ENCODE assay signal across 24 cellular contexts in the genomic region with DNA sequence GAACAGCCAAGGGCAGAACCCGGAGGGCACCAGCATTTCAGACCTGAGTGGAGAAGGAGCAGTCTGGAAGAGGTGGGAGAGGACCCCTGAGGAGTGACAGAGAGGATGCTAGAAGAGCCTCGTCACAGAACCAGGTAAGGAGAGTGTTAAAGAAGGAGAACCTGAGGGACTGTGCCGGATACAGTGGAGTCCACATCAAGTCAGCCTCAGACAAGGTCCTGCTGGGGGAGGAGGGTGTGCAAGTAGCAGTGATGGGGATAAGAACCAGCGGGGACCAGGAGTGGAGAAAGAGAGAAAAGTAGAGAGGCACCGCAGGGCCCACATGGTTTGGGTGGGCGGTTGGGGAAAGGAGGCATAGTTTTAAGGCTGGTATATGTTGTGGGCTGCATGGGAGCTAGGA.
DNase-seq lines count a peak whose midpoint lies in the region; ATAC-seq, FAIRE-seq and TF ChIP-seq lines count a peak whose summit lies in the region.
"Had no signal": no experiment of that assay in that cellular context is flagged by ENCODE, and none has a peak within 500 bp of the region (broad histone marks: within the 10 kb centered on the region; RNA-seq: fewer than 3 reads in every experiment).

No MANE protein-coding gene starts in this region.

- 97% methylated on average over 6 of the region's 6 CpGs for WGBS in mesenchymal stem cell

- peak overlapping the region; percentile 41 for H4K91ac ChIP-seq in mesenchymal stem cell (ENCODE audit: low read length)

- no peaks in the 10 kb centered on the region for H3K36me3 Mint-ChIP-seq in activated naive CD8-positive, alpha-beta T cell treated with anti-CD3 and anti-CD28 coated beads for 36 hours
- H3K36me3 Mint-ChIP-seq in activated naive CD8-positive, alpha-beta T cell treated with anti-CD3 and anti-CD28 coated beads, Interleukin-2, amount 50 U/mL, for 24 hours (ENCODE audit: low read depth): no peaks in the 10 kb centered on the region
- H3K36me3 Mint-ChIP-seq in osteocyte (ENCODE audit: unreplicated experiment): no peaks in the 10 kb centered on the region
- H3K36me3 Mint-ChIP-seq: CD4-positive, CD25-positive, alpha-beta regulatory T cell; CD8-positive, alpha-beta T cell had no signal

- DNase-seq in activated naive CD8-positive, alpha-beta T cell treated with anti-CD3 and anti-CD28 coated beads for 36 hours: no peak
- no peak for DNase-seq in activated naive CD8-positive, alpha-beta T cell treated with anti-CD3 and anti-CD28 coated beads, Interleukin-2, amount 50 U/mL, for 24 hours
- DNase-seq in mesenchymal stem cell (no peak), osteocyte (ENCODE audit: extremely low spot score, unreplicated experiment) (peak; percentile 64), ureter (ENCODE audit: low spot score) (peak; percentile 22), GM19239 (ENCODE audit: insufficient read length, low spot score) (no peak), PC-9 (no peak)
- DNase-seq: Caco-2; CD4-positive, CD25-positive, alpha-beta regulatory T cell; CD8-positive, alpha-beta T cell; DMS153; DMS79; EL; GDM1; GOT3 had no signal

- H3F3A ChIP-seq in PC-9 (ENCODE audit: insufficient read depth, low read depth): no peaks in the 10 kb centered on the region

- FAIRE-seq in GM19239 (lab: Jason Lieb, UNC): no peak
- FAIRE-seq: A204.1, GM12878, H54 had no signal

- no peak overlapping the region for H2AK5ac ChIP-seq in mesenchymal stem cell (ENCODE audit: low read length, severe bottlenecking)

- no peak overlapping the region for H2BK5ac ChIP-seq in mesenchymal stem cell (ENCODE audit: low read depth, low read length, poor library complexity, severe bottlenecking)

- no peak overlapping the region for H3K9ac ChIP-seq in mesenchymal stem cell (ENCODE audit: low read length)
- H3K9ac ChIP-seq: BLaER1 had no signal

- no peak overlapping the region for H3K14ac ChIP-seq in mesenchymal stem cell (ENCODE audit: low read length in 2 of 2)

- no peak overlapping the region for H2BK15ac ChIP-seq in mesenchymal stem cell (ENCODE audit: low read depth, poor library complexity, severe bottlenecking)

- BruUV-seq in PC-9 (replicated peaks; lab: Mats Ljungman, UMichigan): no TSS peak

- H3K27ac ChIP-seq in mesenchymal stem cell (ENCODE audit: low read length, poor library complexity, severe bottlenecking) (no peak overlapping the region), PC-9 (no peak overlapping the region)
- H3K27ac ChIP-seq: 22Rv1, BLaER1, C4-2B had no signal

- H3K9me3 ChIP-seq in mesenchymal stem cell (ENCODE audit: control insufficient read depth, low read length) (no peaks in the 10 kb centered on the region), PC-9 (ENCODE audit: insufficient read depth, low read depth) (no peaks in the 10 kb centered on the region)
- H3K9me3 ChIP-seq: Caco-2, HAP-1 had no signal

- H4K8ac ChIP-seq in mesenchymal stem cell (ENCODE audit: low read length): peak overlapping the region; percentile 46

- POLR2A ChIA-PET in PC-9 (lab: Charles Lee; ENCODE audit: unreplicated experiment): no interaction called here

- H3K4me1 ChIP-seq in mesenchymal stem cell (ENCODE audit: control insufficient read depth, insufficient read depth, low read depth, low read length) (peaks cover 14% of the 10 kb centered on the region), PC-9 (replicated peaks; ENCODE audit: insufficient read depth) (peaks cover 14% of the 10 kb centered on the region)
- H3K4me1 ChIP-seq: Caco-2 had no signal

- H3K9me2 ChIP-seq in PC-9 (ENCODE audit: insufficient read depth): no peaks in the 10 kb centered on the region

- H3K18ac ChIP-seq in mesenchymal stem cell (ENCODE audit: low read depth in 1 of 2, low read length in 2 of 2): peak overlapping the region in 1 of 2 experiments; percentile 55

- ATAC-seq in activated naive CD8-positive, alpha-beta T cell treated with anti-CD3 and anti-CD28 coated beads, Interleukin-2, amount 50 U/mL, for 24 hours: no peak
- ATAC-seq in HG02571 (IDR thresholded peaks at IDR 0.05; ENCODE audit: unreplicated experiment): no peak
- ATAC-seq: CD8-positive, alpha-beta T cell; GM12878 had no signal

- H3K27me3 ChIP-seq in mesenchymal stem cell (ENCODE audit: control insufficient read depth in 1 of 2, insufficient read depth in 1 of 2, low read length in 2 of 2): no peaks in the 10 kb centered on the region
- no peaks in the 10 kb centered on the region for H3K27me3 ChIP-seq in PC-9 (ENCODE audit: insufficient read depth, low read depth)
- H3K27me3 ChIP-seq: BLaER1 had no signal

- H3K4me3 ChIP-seq in mesenchymal stem cell (ENCODE audit: insufficient read depth in 1 of 2, low read depth in 1 of 2, low read length in 2 of 2) (no peak overlapping the region), PC-9 (no peak overlapping the region)
- H3K4me3 ChIP-seq: BLaER1, GM12878, HAP-1 had no signal

- CTCF ChIA-PET in PC-9 (lab: Charles Lee): no interaction called here

- H3K4ac ChIP-seq in mesenchymal stem cell (ENCODE audit: low read depth in 1 of 2, low read length in 2 of 2): peak overlapping the region in 1 of 2 experiments; percentile 68

- H3K9me3 Mint-ChIP-seq in activated naive CD8-positive, alpha-beta T cell treated with anti-CD3 and anti-CD28 coated beads for 36 hours: peaks cover 8% of the 10 kb centered on the region
- H3K9me3 Mint-ChIP-seq in activated naive CD8-positive, alpha-beta T cell treated with anti-CD3 and anti-CD28 coated beads, Interleukin-2, amount 50 U/mL, for 24 hours: peaks cover 13% of the 10 kb centered on the region
- no peaks in the 10 kb centered on the region for H3K9me3 Mint-ChIP-seq in osteocyte (ENCODE audit: unreplicated experiment)

- H3K36me3 ChIP-seq in mesenchymal stem cell (ENCODE audit: control insufficient read depth in 1 of 2, insufficient read depth in 2 of 2, low read depth in 1 of 2, low read length in 2 of 2) (peaks cover 19 to 44% of the 10 kb centered on the region in 2 experiments), PC-9 (ENCODE audit: low read depth) (no peaks in the 10 kb centered on the region)
- H3K36me3 ChIP-seq: BLaER1, HAP-1 had no signal

- H3K27ac Mint-ChIP-seq in activated naive CD8-positive, alpha-beta T cell treated with anti-CD3 and anti-CD28 coated beads for 36 hours: peak overlapping the region; percentile 8
- H3K27ac Mint-ChIP-seq in activated naive CD8-positive, alpha-beta T cell treated with anti-CD3 and anti-CD28 coated beads, Interleukin-2, amount 50 U/mL, for 24 hours: no peak overlapping the region
- H3K27ac Mint-ChIP-seq in osteocyte (ENCODE audit: unreplicated experiment): peak overlapping the region; percentile 36
- H3K27ac Mint-ChIP-seq: B cell; CD8-positive, alpha-beta T cell had no signal

- no peaks in the 10 kb centered on the region for H3K4me1 Mint-ChIP-seq in activated naive CD8-positive, alpha-beta T cell treated with anti-CD3 and anti-CD28 coated beads for 36 hours
- H3K4me1 Mint-ChIP-seq in activated naive CD8-positive, alpha-beta T cell treated with anti-CD3 and anti-CD28 coated beads, Interleukin-2, amount 50 U/mL, for 24 hours: no peaks in the 10 kb centered on the region
- peaks cover 23% of the 10 kb centered on the region for H3K4me1 Mint-ChIP-seq in osteocyte (ENCODE audit: unreplicated experiment)
- H3K4me1 Mint-ChIP-seq: B cell; CD4-positive, CD25-positive, alpha-beta regulatory T cell had no signal

- H3K27me3 Mint-ChIP-seq in activated naive CD8-positive, alpha-beta T cell treated with anti-CD3 and anti-CD28 coated beads for 36 hours: peaks cover 12% of the 10 kb centered on the region
- H3K27me3 Mint-ChIP-seq in activated naive CD8-positive, alpha-beta T cell treated with anti-CD3 and anti-CD28 coated beads, Interleukin-2, amount 50 U/mL, for 24 hours: no peaks in the 10 kb centered on the region
- H3K27me3 Mint-ChIP-seq in osteocyte (ENCODE audit: unreplicated experiment): no peaks in the 10 kb centered on the region

- H2BK120ac ChIP-seq in mesenchymal stem cell (ENCODE audit: low read depth, low read length): no peak overlapping the region

- H2BK12ac ChIP-seq in mesenchymal stem cell (ENCODE audit: low read length in 2 of 2): peak overlapping the region in 1 of 2 experiments; percentile 57

- H3K23ac ChIP-seq in mesenchymal stem cell (ENCODE audit: low read length in 2 of 2): no peak overlapping the region

- H3K4me2 ChIP-seq in mesenchymal stem cell (ENCODE audit: low read length, poor library complexity, severe bottlenecking): no peak overlapping the region
- no peak overlapping the region for H3K4me2 ChIP-seq in PC-9
- H3K4me2 ChIP-seq: BLaER1 had no signal

- no peaks in the 10 kb centered on the region for H4K20me1 ChIP-seq in PC-9 (ENCODE audit: insufficient read depth)
- H4K20me1 ChIP-seq: BLaER1 had no signal

- H2AFZ ChIP-seq in mesenchymal stem cell (ENCODE audit: low read depth, low read length) (no peak overlapping the region), PC-9 (no peak overlapping the region)

- no peaks in the 10 kb centered on the region for H3K79me2 ChIP-seq in PC-9 (ENCODE audit: low read depth)

- TF ChIP-seq CTCF in osteocyte (IDR thresholded peaks at IDR 0.05) (no peak), PC-9 (conservative IDR thresholded peaks at IDR 0.05) (no peak)

- intact Hi-C loops in PC-9 (cut with micrococcal nuclease; ENCODE audit: unreplicated experiment): no loop called here

- H3K4me3 Mint-ChIP-seq in activated naive CD8-positive, alpha-beta T cell treated with anti-CD3 and anti-CD28 coated beads for 36 hours: no peak overlapping the region
- H3K4me3 Mint-ChIP-seq in activated naive CD8-positive, alpha-beta T cell treated with anti-CD3 and anti-CD28 coated beads, Interleukin-2, amount 50 U/mL, for 24 hours: no peak overlapping the region
- H3K4me3 Mint-ChIP-seq in osteocyte (ENCODE audit: unreplicated experiment): no peak overlapping the region
- H3K4me3 Mint-ChIP-seq: B cell; CD4-positive, CD25-positive, alpha-beta regulatory T cell; CD8-positive, alpha-beta T cell had no signal

- peaks cover 53% of the 10 kb centered on the region for H3K79me1 ChIP-seq in mesenchymal stem cell (replicated peaks; ENCODE audit: low read length, poor library complexity, severe bottlenecking)

Comparison
In these comparisons a context has a peak if more than half of its experiments do, and no peak if none do; other contexts are left out.
1. DNase-seq: peak in osteocyte (single experiment) and ureter (single experiment); none in activated naive CD8-positive, alpha-beta T cell treated with anti-CD3 and anti-CD28 coated beads for 36 hours (single experiment), activated naive CD8-positive, alpha-beta T cell treated with anti-CD3 and anti-CD28 coated beads, Interleukin-2, amount 50 U/mL, for 24 hours (single experiment), mesenchymal stem cell (single experiment), GM19239 (single experiment) and PC-9 (0 of 2).